15 cellular contexts compared by ENCODE assay signal in the genomic region with DNA sequence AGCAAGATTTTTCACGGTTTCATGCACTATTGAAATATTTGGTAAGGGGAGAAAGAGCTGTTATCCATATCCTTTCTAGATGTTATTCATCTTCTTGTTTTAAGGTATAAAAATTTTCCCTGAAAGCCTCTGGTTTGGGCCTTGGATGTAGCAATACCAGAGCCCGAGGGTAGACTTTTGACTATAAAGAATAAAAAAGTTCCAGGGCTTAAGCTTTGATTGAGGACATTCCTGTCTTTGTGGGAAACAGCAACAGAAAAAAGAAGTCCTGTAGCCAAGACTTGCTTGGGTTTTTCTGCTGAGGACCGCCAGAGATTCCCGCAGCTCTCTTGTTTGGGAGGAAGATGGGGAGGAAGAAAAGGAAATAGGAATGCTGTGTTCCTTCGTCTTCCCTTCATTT.
DNase-seq lines count a peak whose midpoint lies in the region; ATAC-seq and TF ChIP-seq lines count a peak whose summit lies in the region.
"Had no signal": no experiment of that assay in that cellular context is flagged by ENCODE, and none has a peak within 500 bp of the region (broad histone marks: within the 10 kb centered on the region; RNA-seq: fewer than 3 reads in every experiment).

No MANE protein-coding gene starts in this region.

- H4K20me1 ChIP-seq in hepatocyte (ENCODE audit: insufficient read depth, poor library complexity, severe bottlenecking): no peaks in the 10 kb centered on the region
- H4K20me1 ChIP-seq: BLaER1 had no signal

- no peak overlapping the region for H3K27ac Mint-ChIP-seq in immature natural killer cell
- H3K27ac Mint-ChIP-seq: CD14-positive monocyte; CD4-positive, alpha-beta memory T cell; H9; IgD-negative memory B cell had no signal

- ATAC-seq in Right ventricle myocardium superior (ENCODE audit: poor library complexity): no peak
- ATAC-seq: HepG2 had no signal

- no peak for TF ChIP-seq CTCF in hepatocyte (IDR thresholded peaks at IDR 0.05; ENCODE audit: poor library complexity)

- WGBS in mesendoderm (ENCODE audit: extremely low coverage, insufficient coverage, low lambda C conversion rate): no CpG with 5 or more reads among the region's 5 CpGs
- WGBS in hepatocyte (ENCODE audit: low lambda C conversion rate, missing lambda C conversion rate): 83% methylated on average over 5 of the region's 5 CpGs

- no peaks in the 10 kb centered on the region for H3K9me2 ChIP-seq in hepatocyte (replicated peaks; ENCODE audit: insufficient read depth)

- H3K36me3 ChIP-seq in mesendoderm (ENCODE audit: control insufficient read depth, insufficient read depth, low read length) (no peaks in the 10 kb centered on the region), hepatocyte (replicated peaks; ENCODE audit: insufficient read depth, low read depth) (no peaks in the 10 kb centered on the region)

- no peak overlapping the region for H3K4me2 ChIP-seq in mesendoderm (ENCODE audit: low read length)
- H3K4me2 ChIP-seq in hepatocyte: no peak overlapping the region

- H4K8ac ChIP-seq in mesendoderm (ENCODE audit: low read depth, low read length): no peak overlapping the region

- no peaks in the 10 kb centered on the region for H3K36me3 Mint-ChIP-seq in immature natural killer cell
- H3K36me3 Mint-ChIP-seq: CD14-positive monocyte; CD4-positive, alpha-beta memory T cell; IgD-negative memory B cell had no signal

- peaks cover 0 to 2% (median 2%) of the 10 kb centered on the region in 3 donors for H3K27me3 Mint-ChIP-seq in immature natural killer cell (ENCODE audit: low read depth in 3 of 3)
- H3K27me3 Mint-ChIP-seq: CD4-positive, alpha-beta memory T cell; IgD-negative memory B cell had no signal

- H3K18ac ChIP-seq in mesendoderm (ENCODE audit: low read length): peak overlapping the region; percentile 60

- peak overlapping the region; percentile 28 for H2BK120ac ChIP-seq in mesendoderm (ENCODE audit: low read depth, low read length)

- no peaks in the 10 kb centered on the region for H3K27me3 ChIP-seq in mesendoderm (ENCODE audit: insufficient read depth, low read length, poor library complexity)
- H3K27me3 ChIP-seq in hepatocyte: no peaks in the 10 kb centered on the region
- H3K27me3 ChIP-seq: BLaER1 had no signal

- H3K4me1 Mint-ChIP-seq in immature natural killer cell: no peaks in the 10 kb centered on the region
- H3K4me1 Mint-ChIP-seq: CD14-positive monocyte; CD4-positive, alpha-beta memory T cell; H9; IgD-negative memory B cell had no signal

- no peak overlapping the region for H3K23ac ChIP-seq in mesendoderm (ENCODE audit: low read length)

- DNase-seq in NCI-H226: peak; percentile 47
- DNase-seq in astrocyte of the hippocampus (ENCODE audit: low read depth, low spot score): peak; percentile 3
- no peak for DNase-seq in mesendoderm
- no peak for DNase-seq in immature natural killer cell
- no peak for DNase-seq in hepatocyte (ENCODE audit: low spot score)
- DNase-seq in Right ventricle myocardium superior: no peak
- DNase-seq: Calu3; CD4-positive, alpha-beta memory T cell; DMS79 treated with DMSO at 0.1 percent for 48 hours; GF-D8; H9 had no signal

- H2BK5ac ChIP-seq in mesendoderm (ENCODE audit: low read length): no peak overlapping the region

- H2BK15ac ChIP-seq in mesendoderm (replicated peaks; ENCODE audit: low read depth): no peak overlapping the region

- no peak overlapping the region for H3K9ac ChIP-seq in mesendoderm (ENCODE audit: low read length)
- H3K9ac ChIP-seq: BLaER1 had no signal

- no peak overlapping the region for H4K5ac ChIP-seq in mesendoderm (ENCODE audit: low read length)

- H3K4me3 Mint-ChIP-seq in immature natural killer cell: no peak overlapping the region
- H3K4me3 Mint-ChIP-seq: CD14-positive monocyte; CD4-positive, alpha-beta memory T cell; H9; IgD-negative memory B cell had no signal

- H3K79me2 ChIP-seq in mesendoderm (ENCODE audit: control insufficient read depth, insufficient read depth, low read length) (no peaks in the 10 kb centered on the region), hepatocyte (no peaks in the 10 kb centered on the region)

- peaks cover 3% of the 10 kb centered on the region for H3K4me1 ChIP-seq in mesendoderm (ENCODE audit: control insufficient read depth, low read depth, low read length)
- peaks cover 4% of the 10 kb centered on the region for H3K4me1 ChIP-seq in hepatocyte (ENCODE audit: insufficient read depth)

- intact Hi-C loops in Right ventricle myocardium superior (cut with DNase I): no loop called here

- no peaks in the 10 kb centered on the region for H3K9me3 ChIP-seq in hepatocyte (ENCODE audit: low read depth)

- no peak overlapping the region for H3K4ac ChIP-seq in mesendoderm (ENCODE audit: low read depth, low read length)

- no peak overlapping the region for H2AK5ac ChIP-seq in mesendoderm (ENCODE audit: low read length)

- peak overlapping the region; percentile 23 for H3K27ac ChIP-seq in mesendoderm (ENCODE audit: low read depth, low read length)
- H3K27ac ChIP-seq in hepatocyte: no peak overlapping the region
- H3K27ac ChIP-seq: BLaER1 had no signal

- H3K79me1 ChIP-seq in mesendoderm (ENCODE audit: low read length): no peaks in the 10 kb centered on the region

- H3K4me3 ChIP-seq in mesendoderm (ENCODE audit: low read length) (no peak overlapping the region), hepatocyte (no peak overlapping the region)
- H3K4me3 ChIP-seq: BLaER1 had no signal

- peaks cover 0 to 12% (median 3%) of the 10 kb centered on the region in 6 donors for H3K9me3 Mint-ChIP-seq in immature natural killer cell
- H3K9me3 Mint-ChIP-seq: H9 had no signal

- H3K56ac ChIP-seq in mesendoderm (ENCODE audit: low read length): no peak overlapping the region

- no peak overlapping the region for H2AFZ ChIP-seq in hepatocyte

Comparison
In these comparisons a context has a peak if more than half of its experiments do, and no peak if none do; other contexts are left out.
1. DNase-seq: peak in NCI-H226 (single experiment) and astrocyte of the hippocampus (single experiment); none in mesendoderm (single experiment), immature natural killer cell (0 of 3), hepatocyte (single experiment) and Right ventricle myocardium superior (single experiment).